19 cellular contexts compared by ENCODE assay signal in genomic region chr11:61737636-61738386, GRCh38. TPM values are rescaled to one million over a fixed set of nuclear protein-coding genes. Genes with fewer than 3 reads are reported as not detected.
DNase-seq lines count a peak whose midpoint lies in the region; ATAC-seq and TF ChIP-seq lines count a peak whose summit lies in the region.
"Had no signal": no experiment of that assay in that cellular context is flagged by ENCODE, and none has a peak within 500 bp of the region (broad histone marks: within the 10 kb centered on the region; RNA-seq: fewer than 3 reads in every experiment).

No MANE protein-coding gene starts in this region.

- ATAC-seq in PC-3: no peak
- no peak for ATAC-seq in HG03457 (IDR thresholded peaks at IDR 0.05; ENCODE audit: unreplicated experiment)

- peaks cover 4% of the 10 kb centered on the region; the same call in 1 of the 2 replicates for H4K20me1 ChIP-seq in PC-3 (ENCODE audit: low read length)

- H3K36me3 ChIP-seq in PC-3 (ENCODE audit: low read depth, low read length): peaks cover 6% of the 10 kb centered on the region; the same call in 1 of the 2 replicates

- no peaks in the 10 kb centered on the region for H3K79me2 ChIP-seq in PC-3 (ENCODE audit: low read length)

- H3K4me1 ChIP-seq in PC-3 (ENCODE audit: insufficient read depth, low read length): peaks cover 11% of the 10 kb centered on the region
- H3K4me1 ChIP-seq: Caco-2, Peyer's patch had no signal

- intact Hi-C loops in PC-3 (cut with micrococcal nuclease): no loop called here
- intact Hi-C loops in dorsolateral prefrontal cortex (cut with DNase I): loop anchor here (5.0 to 10.0 kb wide), 2 partner anchors 153 to 156 kb away; partner anchors contain the start of gene SYT7 (in 2 of the 2)

- TF ChIP-seq CTCF in PC-3 (conservative IDR thresholded peaks at IDR 0.05; ENCODE audit: low read depth, low read length): 0 out of 2 replicates have a peak, but pooled peaks have one; percentile 17
- TF ChIP-seq CTCF in dorsolateral prefrontal cortex (IDR thresholded peaks at IDR 0.05 in 54 of 56, conservative IDR thresholded peaks at IDR 0.05 in 2 of 56; ENCODE audit: low read depth in 1 of 56, partially characterized antibody in 56 of 56): no peak

- no peak overlapping the region for H3K9ac ChIP-seq in PC-3 (ENCODE audit: low read length)

- DNase-seq in HuH-7 (ENCODE audit: low spot score): peak; percentile 57
- DNase-seq in PC-3: no peak
- DNase-seq in dorsolateral prefrontal cortex: no peak
- no peak for DNase-seq in CD1c-positive myeloid dendritic cell (ENCODE audit: extremely low spot score)
- DNase-seq in dedifferentiated amniotic fluid mesenchymal stem cell (ENCODE audit: extremely low spot score): no peak
- DNase-seq: Caco-2; CD4-positive, CD25-positive, alpha-beta regulatory T cell; GOT3; KG1; NCI-H1048; NCI-H1436 treated with DMSO at 0.1 percent for 48 hours; NCI-H2029 treated with DMSO at 0.1 percent for 48 hours; NCI-H2171 treated with DMSO at 0.1 percent for 48 hours; NCI-H748 treated with DMSO at 0.1 percent for 48 hours; Peyer's patch; Right ventricle myocardium superior had no signal

- H3K9me2 ChIP-seq in PC-3 (replicated peaks; ENCODE audit: low read length): no peaks in the 10 kb centered on the region

- H2AFZ ChIP-seq in PC-3 (ENCODE audit: low read length): no peak overlapping the region

- no peaks in the 10 kb centered on the region for H3K9me3 ChIP-seq in PC-3 (ENCODE audit: low read length)
- H3K9me3 ChIP-seq: Caco-2, Peyer's patch had no signal

- no peak overlapping the region for H3K4me2 ChIP-seq in PC-3 (ENCODE audit: low read length)

- no TSS peak for BruUV-seq in PC-3 (replicated peaks; lab: Mats Ljungman, UMichigan)

- H3F3A ChIP-seq in PC-3 (ENCODE audit: low read length, unreplicated experiment): no peaks in the 10 kb centered on the region

- H3K27ac ChIP-seq in PC-3 (ENCODE audit: low read length) (no peak overlapping the region), dorsolateral prefrontal cortex (peak overlapping the region in 44 of 59 donors; percentile 22 to 94 (median 70)), temporal lobe (ENCODE audit: low read depth, low read length) (peak overlapping the region; percentile 65)
- H3K27ac ChIP-seq: Peyer's patch, SK-N-MC had no signal

- CTCF ChIA-PET in PC-3 (lab: Charles Lee): no interaction called here

- H3K4me3 ChIP-seq in PC-3 (ENCODE audit: low read length): no peak overlapping the region
- H3K4me3 ChIP-seq in dorsolateral prefrontal cortex: no peak overlapping the region
- H3K4me3 ChIP-seq: Peyer's patch, SK-N-MC had no signal

- H3K27me3 ChIP-seq in PC-3 (ENCODE audit: low read length): no peaks in the 10 kb centered on the region
- H3K27me3 ChIP-seq in dorsolateral prefrontal cortex: no peaks in the 10 kb centered on the region
- H3K27me3 ChIP-seq: Peyer's patch had no signal

- POLR2A ChIA-PET in PC-3 (lab: Charles Lee; ENCODE audit: unreplicated experiment): no interaction called here

RNA-seq across cellular contexts. Expression of gene MYRF, which starts 14.6 kb away (rescaled TPM):
- total RNA-seq in PC-3 (2014; rRNA removed) (5.1 and 7.0 TPM in 2 replicates), dorsolateral prefrontal cortex (100 to 1,000 TPM in 87 of 120 experiments, 10 to 100 TPM in 33; 23.0 to 708 (median 141) TPM), temporal lobe (1.2 TPM)

RNA-seq across cellular contexts. Expression of gene TMEM258, which starts 54.6 kb away (rescaled TPM):
- total RNA-seq in PC-3 (2014; rRNA removed) (79.2 and 110 TPM in 2 replicates), dorsolateral prefrontal cortex (100 to 1,000 TPM in 1 of 120 experiments, 10 to 100 TPM in 119; 40.6 to 123 (median 65.5) TPM), temporal lobe (17.2 TPM)

RNA-seq across cellular contexts. Expression of gene FEN1, which starts 54.9 kb away (rescaled TPM):
- total RNA-seq in PC-3 (2014; rRNA removed): 132 and 137 TPM in 2 replicates
- 10 to 100 TPM in 100 of 120 experiments, 1 to 10 TPM in 20; 4.7 to 24.3 (median 13.8) TPM for total RNA-seq in dorsolateral prefrontal cortex
- 10.6 TPM for total RNA-seq in temporal lobe

RNA-seq across cellular contexts. Expression of gene DAGLA, which starts 57.6 kb away (rescaled TPM):
- total RNA-seq in PC-3 (2014; rRNA removed) (8.6 and 12.2 TPM in 2 replicates), dorsolateral prefrontal cortex (10 to 100 TPM; 12.9 to 58.9 (median 36.2) TPM), temporal lobe (7.4 TPM)
